11 cellular contexts compared by ENCODE assay signal in the genomic region with DNA sequence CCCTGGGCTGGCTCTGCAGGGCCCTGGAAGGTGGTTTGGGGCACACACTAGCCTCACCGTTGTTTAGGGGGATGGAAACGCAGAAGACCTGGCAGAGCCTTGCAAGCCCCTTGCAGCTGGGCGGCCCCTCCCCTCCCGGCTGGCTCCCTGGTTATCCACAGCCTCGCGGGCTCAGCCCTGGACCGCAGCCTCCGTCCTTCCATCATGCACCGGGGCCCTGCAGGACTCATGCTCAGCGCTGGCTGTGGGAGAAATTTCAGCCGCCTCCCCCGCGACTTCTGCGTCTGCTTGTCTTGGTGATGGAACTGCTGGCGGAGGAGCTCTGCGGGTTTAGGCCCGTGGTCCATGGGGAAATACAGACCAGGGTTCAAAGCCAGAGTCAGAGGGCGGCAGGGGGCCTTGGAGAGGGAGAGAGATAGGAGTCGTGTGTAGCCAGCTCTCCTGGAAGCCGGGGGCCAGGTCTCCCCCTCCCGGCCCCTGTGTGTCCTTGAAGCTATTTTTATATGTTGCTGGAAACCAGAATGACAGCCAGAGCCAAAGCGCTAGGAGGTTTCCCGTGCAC.
DNase-seq lines count a peak whose midpoint lies in the region; ATAC-seq and TF ChIP-seq lines count a peak whose summit lies in the region.
"Had no signal": no experiment of that assay in that cellular context is flagged by ENCODE, and none has a peak within 500 bp of the region (broad histone marks: within the 10 kb centered on the region; RNA-seq: fewer than 3 reads in every experiment).

No MANE protein-coding gene starts in this region.

- H3K23ac ChIP-seq in mesenchymal stem cell (ENCODE audit: low read length in 2 of 2), result no peak overlapping the region

- H2BK15ac ChIP-seq in mesenchymal stem cell (ENCODE audit: low read depth, poor library complexity, severe bottlenecking), result no peak overlapping the region

- ATAC-seq in WTC11, result peak; percentile 22
- ATAC-seq in HG02571 (IDR thresholded peaks at IDR 0.05; ENCODE audit: unreplicated experiment), result no peak
- ATAC-seq: stimulated activated naive CD8-positive, alpha-beta T cell treated with anti-CD3 and anti-CD28 coated beads, Interleukin-15, amount 100 ng/mL, for 72 hours had no signal

- DNase-seq in WTC11 (ENCODE audit: low spot score) (no peak), esophagus squamous epithelium (lab: John Stamatoyannopoulos, UW) (no peak), mesenchymal stem cell (no peak), testis (peak; percentile 94), HK-2 (ENCODE audit: unreplicated experiment) (no peak), DMS114 treated with DMSO at 0.1 percent for 48 hours (lab: John Stamatoyannopoulos, UW; ENCODE audit: unreplicated experiment) (no peak), Caco-2 (no peak)
- DNase-seq: cortex of kidney; stimulated activated naive CD8-positive, alpha-beta T cell treated with anti-CD3 and anti-CD28 coated beads, Interleukin-15, amount 100 ng/mL, for 72 hours; T1000 had no signal

- peak overlapping the region in 3 of 4 donors; percentile 32 to 55 (median 40) for H3K27ac ChIP-seq in esophagus squamous epithelium
- H3K27ac ChIP-seq in mesenchymal stem cell (ENCODE audit: low read length, poor library complexity, severe bottlenecking), result no peak overlapping the region
- peak overlapping the region; percentile 77 to 81 for H3K27ac ChIP-seq in testis

- H3K9ac ChIP-seq in mesenchymal stem cell (ENCODE audit: low read length), result no peak overlapping the region

- TF ChIP-seq POLR2A in esophagus squamous epithelium (IDR thresholded peaks at IDR 0.05), result no peak
- TF ChIP-seq POLR2A in testis (IDR thresholded peaks at IDR 0.05), result no peak

- H3K4me1 ChIP-seq in esophagus squamous epithelium, result peaks cover 11 to 29% (median 12%) of the 10 kb centered on the region in 3 donors
- H3K4me1 ChIP-seq in mesenchymal stem cell (ENCODE audit: control insufficient read depth, insufficient read depth, low read depth, low read length), result peaks cover 13% of the 10 kb centered on the region
- H3K4me1 ChIP-seq in testis, result peaks cover 29% of the 10 kb centered on the region
- H3K4me1 ChIP-seq in Caco-2, result peaks cover 4% of the 10 kb centered on the region; the same call in 1 of the 2 replicates

- H3K4me2 ChIP-seq in mesenchymal stem cell (ENCODE audit: low read length, poor library complexity, severe bottlenecking), result no peak overlapping the region

- peak overlapping the region; percentile 24 to 25 for H2BK12ac ChIP-seq in mesenchymal stem cell (ENCODE audit: low read length in 2 of 2)

- peak overlapping the region in 1 of 2 experiments; percentile 29 for H3K18ac ChIP-seq in mesenchymal stem cell (ENCODE audit: low read depth in 1 of 2, low read length in 2 of 2)

- no TSS peak for BruUV-seq in Caco-2 (replicated peaks; lab: Mats Ljungman, UMichigan)

- H3K14ac ChIP-seq in mesenchymal stem cell (ENCODE audit: low read length in 2 of 2), result no peak overlapping the region

- no peak overlapping the region for H3K27ac Mint-ChIP-seq in WTC11
- no peak overlapping the region for H3K27ac Mint-ChIP-seq in Caco-2 (ENCODE audit: unreplicated experiment)
- H3K27ac Mint-ChIP-seq: stimulated activated naive CD8-positive, alpha-beta T cell treated with anti-CD3 and anti-CD28 coated beads, Interleukin-15, amount 100 ng/mL, for 72 hours had no signal

- peaks cover 30% of the 10 kb centered on the region for H3K27me3 Mint-ChIP-seq in WTC11 (ENCODE audit: low read depth)
- H3K27me3 Mint-ChIP-seq in Caco-2 (ENCODE audit: insufficient read depth, unreplicated experiment), result peaks cover under 1% of the 10 kb centered on the region

- H3K4me1 Mint-ChIP-seq in WTC11 (peaks cover 30% of the 10 kb centered on the region), Caco-2 (ENCODE audit: low read depth, unreplicated experiment) (peaks cover 2% of the 10 kb centered on the region)

- H3K27me3 ChIP-seq in esophagus squamous epithelium, result peaks cover 0 to 16% (median 0%) of the 10 kb centered on the region in 4 donors
- peaks cover 13 to 41% of the 10 kb centered on the region in 2 experiments for H3K27me3 ChIP-seq in mesenchymal stem cell (ENCODE audit: control insufficient read depth in 1 of 2, insufficient read depth in 1 of 2, low read length in 2 of 2)
- no peaks in the 10 kb centered on the region for H3K27me3 ChIP-seq in testis
- no peaks in the 10 kb centered on the region; the same call in 1 of the 2 replicates for H3K27me3 ChIP-seq in Caco-2 (replicated peaks; ENCODE audit: control insufficient read depth, insufficient read depth, low read length)

- H4K91ac ChIP-seq in mesenchymal stem cell (ENCODE audit: low read length), result no peak overlapping the region

- intact Hi-C loops in esophagus squamous epithelium (cut with DNase I) (no loop called here), testis (cut with DNase I; ENCODE audit: low total_unique reads) (loop anchor here (10.0 kb wide), 1 partner anchor 79 kb away; a partner anchor contains a TSS), Caco-2 (cut with micrococcal nuclease; ENCODE audit: unreplicated experiment) (no loop called here)

- POLR2A ChIA-PET in WTC11 (lab: Charles Lee) (no interaction called here), Caco-2 (lab: Charles Lee) (interaction anchor here (0.6 kb wide), 1 partner anchor 219 kb away, joined by 3 read pairs; no protein-coding TSS in a partner anchor)

- H3K36me3 Mint-ChIP-seq in WTC11 (no peaks in the 10 kb centered on the region), Caco-2 (ENCODE audit: insufficient read depth, unreplicated experiment) (no peaks in the 10 kb centered on the region)

- H4K8ac ChIP-seq in mesenchymal stem cell (ENCODE audit: low read length), result peak overlapping the region; percentile 28

- H2AFZ ChIP-seq in mesenchymal stem cell (ENCODE audit: low read depth, low read length), result no peak overlapping the region

- no peak overlapping the region for H3K4ac ChIP-seq in mesenchymal stem cell (ENCODE audit: low read depth in 1 of 2, low read length in 2 of 2)

- 10 to 45% methylated on average over 2 to 14 of the region's 23 CpGs for WGBS in esophagus squamous epithelium, 2 donors
- 64% methylated on average over 23 of the region's 23 CpGs for WGBS in mesenchymal stem cell
- WGBS in testis, 2 donors, result 0 to 9% methylated on average over 9 to 22 of the region's 23 CpGs

- TF ChIP-seq CTCF in WTC11 (IDR thresholded peaks at IDR 0.05) (no peak), esophagus squamous epithelium (IDR thresholded peaks at IDR 0.05) (no peak), testis (IDR thresholded peaks at IDR 0.05) (no peak), Caco-2 (IDR thresholded peaks at IDR 0.05; ENCODE audit: insufficient read depth in 1 of 2, low read depth in 1 of 2, low read length in 1 of 2, severe bottlenecking in 1 of 2, unreplicated experiment in 1 of 2) (no peak)

- H3K9me3 ChIP-seq in esophagus squamous epithelium (no peaks in the 10 kb centered on the region), mesenchymal stem cell (ENCODE audit: control insufficient read depth, low read length) (no peaks in the 10 kb centered on the region), testis (no peaks in the 10 kb centered on the region), Caco-2 (no peaks in the 10 kb centered on the region)

- no peak overlapping the region for H2AK5ac ChIP-seq in mesenchymal stem cell (ENCODE audit: low read length, severe bottlenecking)

- H2BK5ac ChIP-seq in mesenchymal stem cell (ENCODE audit: low read depth, low read length, poor library complexity, severe bottlenecking), result no peak overlapping the region

- H3K4me3 ChIP-seq in esophagus squamous epithelium (peak overlapping the region in 1 of 4 donors; percentile 18), mesenchymal stem cell (ENCODE audit: insufficient read depth in 1 of 2, low read depth in 1 of 2, low read length in 2 of 2) (no peak overlapping the region), testis (peak overlapping the region in 1 of 2 donors; percentile 4), Caco-2 (ENCODE audit: low read depth, low read length) (no peak overlapping the region)

- peaks cover 7% of the 10 kb centered on the region for H3K9me3 Mint-ChIP-seq in WTC11
- peaks cover 9% of the 10 kb centered on the region for H3K9me3 Mint-ChIP-seq in Caco-2 (ENCODE audit: unreplicated experiment)
- H3K9me3 Mint-ChIP-seq: stimulated activated naive CD8-positive, alpha-beta T cell treated with anti-CD3 and anti-CD28 coated beads, Interleukin-15, amount 100 ng/mL, for 72 hours had no signal

- CTCF ChIA-PET in WTC11 (lab: Charles Lee), result interaction anchor here (0.8 to 2.2 kb wide), 5 partner anchors 12 to 115 kb away, joined by 3 to 9 read pairs (median 3); no protein-coding TSS in a partner anchor
- CTCF ChIA-PET in Caco-2 (lab: Charles Lee), result no interaction called here

- H3K79me1 ChIP-seq in mesenchymal stem cell (replicated peaks; ENCODE audit: low read length, poor library complexity, severe bottlenecking), result no peaks in the 10 kb centered on the region

- H2BK120ac ChIP-seq in mesenchymal stem cell (ENCODE audit: low read depth, low read length), result no peak overlapping the region

- H3K4me3 Mint-ChIP-seq in WTC11 (no peak overlapping the region), Caco-2 (ENCODE audit: unreplicated experiment) (no peak overlapping the region)
- H3K4me3 Mint-ChIP-seq: stimulated activated naive CD8-positive, alpha-beta T cell treated with anti-CD3 and anti-CD28 coated beads, Interleukin-15, amount 100 ng/mL, for 72 hours had no signal

- H3K36me3 ChIP-seq in esophagus squamous epithelium (no peaks in the 10 kb centered on the region), mesenchymal stem cell (ENCODE audit: control insufficient read depth in 1 of 2, insufficient read depth in 2 of 2, low read depth in 1 of 2, low read length in 2 of 2) (no peaks in the 10 kb centered on the region), testis (ENCODE audit: low read depth, missing control alignments) (no peaks in the 10 kb centered on the region), Caco-2 (ENCODE audit: control insufficient read depth, insufficient read depth, low read length) (no peaks in the 10 kb centered on the region)
